Comparison of ENCODE assay signal across 29 cellular contexts in genomic region chr7:113835367-113835766, GRCh38.
"Had no signal": no experiment of that assay in that cellular context is flagged by ENCODE, and none has a peak within 500 bp of the region (broad histone marks: within the 10 kb centered on the region; RNA-seq: fewer than 3 reads in every experiment).

No MANE protein-coding gene starts in this region.

- H3K9me3 ChIP-seq: ascending aorta, breast epithelium had no signal

- H3K4me1 ChIP-seq: ascending aorta, breast epithelium had no signal

- H3K27ac ChIP-seq: ascending aorta, breast epithelium, cardiac muscle cell, coronary artery, dorsolateral prefrontal cortex, WERI-Rb-1 had no signal

- H3K4me3 ChIP-seq: ascending aorta, breast epithelium, cardiac muscle cell, coronary artery, dorsolateral prefrontal cortex had no signal

- H3K27me3 ChIP-seq: ascending aorta, breast epithelium, cardiac muscle cell, dorsolateral prefrontal cortex had no signal

- DNase-seq: activated B cell treated with CpG ODN at 0.5 μM for 24 hours; activated CD4-positive, alpha-beta T cell treated with anti-CD3 and anti-CD28 coated beads for 48 hours; activated CD4-positive, alpha-beta T cell treated with anti-CD3 and anti-CD28 coated beads, Interleukin-2, amount 50 U/mL, for 1 hour; activated CD4-positive, alpha-beta T cell treated with anti-CD3 and anti-CD28 coated beads, Interleukin-2, amount 50 U/mL, for 48 hours; activated CD8-positive, alpha-beta memory T cell treated with anti-CD3 and anti-CD28 coated beads, Interleukin-2, amount 10 ng/mL, durations not matched to agents 7 days and 5 days; activated CD8-positive, alpha-beta memory T cell treated with anti-CD3 and anti-CD28 coated beads, Interleukin-2, amount 50 U/mL, for 4 hours; activated CD8-positive, alpha-beta T cell treated with anti-CD3 and anti-CD28 coated beads, Interleukin-2, amount 10 ng/mL, durations not matched to agents 7 days and 5 days; activated gamma-delta T cell; activated naive CD4-positive, alpha-beta T cell; activated naive CD4-positive, alpha-beta T cell treated with anti-CD3 and anti-CD28 coated beads, Interleukin-2, amount 10 ng/mL, durations not matched to agents 7 days and 5 days; activated naive CD8-positive, alpha-beta T cell treated with anti-CD3 and anti-CD28 coated beads, Interleukin-2, amount 10 ng/mL, durations not matched to agents 7 days and 5 days; activated T-cell treated with anti-CD3 and anti-CD28 coated beads, Interleukin-2, amount 50 U/mL, for 1 hour; activated T-cell treated with anti-CD3 and anti-CD28 coated beads, Interleukin-2, amount 50 U/mL, for 72 hours; dorsolateral prefrontal cortex; effector memory CD4-positive, alpha-beta T cell; endodermal cell; foreskin fibroblast; glutamatergic neuron; T-helper 1 cell; T-helper 17 cell; T1000; WERI-Rb-1 had no signal

- ATAC-seq: activated CD4-positive, CD25-positive, alpha-beta regulatory T cell treated with anti-CD3 and anti-CD28 coated beads, Interleukin-2, amount 50 U/mL, for 24 hours; activated CD8-positive, alpha-beta memory T cell treated with anti-CD3 and anti-CD28 coated beads, Interleukin-2, amount 10 ng/mL, durations not matched to agents 7 days and 5 days; activated CD8-positive, alpha-beta T cell treated with anti-CD3 and anti-CD28 coated beads, Interleukin-2, amount 10 ng/mL, durations not matched to agents 7 days and 5 days; activated naive CD4-positive, alpha-beta T cell treated with anti-CD3 and anti-CD28 coated beads, Interleukin-2, amount 50 U/mL, for 72 hours; activated T-cell treated with anti-CD3 and anti-CD28 coated beads, Interleukin-2, amount 50 U/mL, for 72 hours; esophagus mucosa; T-helper 17 cell had no signal

- H3K36me3 ChIP-seq: ascending aorta, breast epithelium, cardiac muscle cell, WERI-Rb-1 had no signal
